1 cellular context compared by ENCODE assay signal in the genomic region with DNA sequence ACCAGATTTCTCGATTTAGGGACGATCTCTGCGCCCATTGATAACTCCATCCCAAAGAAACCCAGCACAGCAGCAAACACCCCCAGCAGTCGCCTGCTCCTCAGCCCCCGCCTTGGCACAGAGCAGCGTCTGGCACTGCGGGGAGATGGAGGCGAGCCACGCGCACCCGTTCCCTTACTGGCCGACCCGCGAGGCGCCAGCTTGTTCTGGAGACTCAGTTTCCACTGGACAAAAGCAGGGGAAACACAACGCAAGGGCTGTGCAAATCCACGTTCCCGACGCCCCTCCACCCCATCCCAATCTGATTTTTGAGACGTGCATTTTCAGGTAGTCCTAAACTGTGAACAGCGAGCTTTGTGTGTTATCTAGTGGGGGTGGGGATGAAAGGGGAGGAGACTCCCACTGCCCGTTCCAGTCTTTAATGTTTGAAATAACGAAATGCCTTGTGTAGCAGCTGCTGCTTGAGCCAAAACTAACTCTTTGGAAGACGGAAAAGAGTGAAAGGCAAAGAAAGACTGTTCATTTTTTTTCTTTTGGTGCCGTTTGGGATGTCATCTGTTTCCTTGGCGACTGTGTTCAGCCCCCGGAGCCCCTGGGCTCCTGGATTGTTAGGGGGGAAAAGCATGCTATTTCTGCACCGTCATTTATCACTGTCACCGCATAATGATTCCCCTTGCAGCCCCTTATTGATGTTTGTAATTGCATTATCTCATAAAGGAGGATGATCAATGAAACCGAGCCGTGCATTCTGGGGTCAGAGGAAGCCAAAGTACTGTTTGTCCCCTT.
TF ChIP-seq lines count a peak whose summit lies in the region.

No MANE protein-coding gene starts in this region.

TF ChIP-seq in neural cell, 6 proteins besides CTCF, POLR2A, EP300 and RAD21 (continued from another document):
- TF ChIP-seq, protein P1, sequence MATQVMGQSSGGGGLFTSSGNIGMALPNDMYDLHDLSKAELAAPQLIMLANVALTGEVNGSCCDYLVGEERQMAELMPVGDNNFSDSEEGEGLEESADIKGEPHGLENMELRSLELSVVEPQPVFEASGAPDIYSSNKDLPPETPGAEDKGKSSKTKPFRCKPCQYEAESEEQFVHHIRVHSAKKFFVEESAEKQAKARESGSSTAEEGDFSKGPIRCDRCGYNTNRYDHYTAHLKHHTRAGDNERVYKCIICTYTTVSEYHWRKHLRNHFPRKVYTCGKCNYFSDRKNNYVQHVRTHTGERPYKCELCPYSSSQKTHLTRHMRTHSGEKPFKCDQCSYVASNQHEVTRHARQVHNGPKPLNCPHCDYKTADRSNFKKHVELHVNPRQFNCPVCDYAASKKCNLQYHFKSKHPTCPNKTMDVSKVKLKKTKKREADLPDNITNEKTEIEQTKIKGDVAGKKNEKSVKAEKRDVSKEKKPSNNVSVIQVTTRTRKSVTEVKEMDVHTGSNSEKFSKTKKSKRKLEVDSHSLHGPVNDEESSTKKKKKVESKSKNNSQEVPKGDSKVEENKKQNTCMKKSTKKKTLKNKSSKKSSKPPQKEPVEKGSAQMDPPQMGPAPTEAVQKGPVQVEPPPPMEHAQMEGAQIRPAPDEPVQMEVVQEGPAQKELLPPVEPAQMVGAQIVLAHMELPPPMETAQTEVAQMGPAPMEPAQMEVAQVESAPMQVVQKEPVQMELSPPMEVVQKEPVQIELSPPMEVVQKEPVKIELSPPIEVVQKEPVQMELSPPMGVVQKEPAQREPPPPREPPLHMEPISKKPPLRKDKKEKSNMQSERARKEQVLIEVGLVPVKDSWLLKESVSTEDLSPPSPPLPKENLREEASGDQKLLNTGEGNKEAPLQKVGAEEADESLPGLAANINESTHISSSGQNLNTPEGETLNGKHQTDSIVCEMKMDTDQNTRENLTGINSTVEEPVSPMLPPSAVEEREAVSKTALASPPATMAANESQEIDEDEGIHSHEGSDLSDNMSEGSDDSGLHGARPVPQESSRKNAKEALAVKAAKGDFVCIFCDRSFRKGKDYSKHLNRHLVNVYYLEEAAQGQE (IDR thresholded peaks at IDR 0.05; ENCODE audit: borderline replicate concordance): no peak
- no peak for TF ChIP-seq TAF1 (IDR thresholded peaks at IDR 0.05; ENCODE audit: low read depth)
- no peak for TF ChIP-seq POLR2AphosphoS5 (IDR thresholded peaks at IDR 0.05)
- TF ChIP-seq EZH2 (IDR thresholded peaks at IDR 0.05; ENCODE audit: borderline replicate concordance, insufficient read depth, low read length, poor library complexity, severe bottlenecking): no peak
